23 cellular contexts compared by ENCODE assay signal in genomic region chr17:75673487-75673886, GRCh38. TPM values are rescaled to one million over a fixed set of nuclear protein-coding genes. Genes with fewer than 3 reads are reported as not detected.
DNase-seq lines count a peak whose midpoint lies in the region; ATAC-seq, FAIRE-seq and TF ChIP-seq lines count a peak whose summit lies in the region.
"Had no signal": no experiment of that assay in that cellular context is flagged by ENCODE, and none has a peak within 500 bp of the region (broad histone marks: within the 10 kb centered on the region; RNA-seq: fewer than 3 reads in every experiment).

No MANE protein-coding gene starts in this region.

- no peak overlapping the region for H3K4me3 Mint-ChIP-seq in T-helper 1 cell treated with Interleukin-12 subunit alpha and Interleukin-12 subunit beta and Interleukin-4 antibody, amounts not matched to agents 30 μg/mL and 1 μg/mL, for 36 hours
- H3K4me3 Mint-ChIP-seq: GM23338 had no signal

- no peak for TF ChIP-seq EP300 in K562 (IDR thresholded peaks at IDR 0.05; ENCODE audit: low read length)

- POLR2A ChIA-PET in OCI-LY7 (lab: Charles Lee): interaction anchor here (0.9 to 2.1 kb wide), 2 partner anchors 15 to 90 kb away, joined by 3 to 8 read pairs; no protein-coding TSS in a partner anchor
- POLR2A ChIA-PET in K562 (lab: Yijun Ruan, JAX): interaction anchor here (0.6 to 1.6 kb wide), 4 partner anchors 11 to 141 kb away, joined by 3 to 4 read pairs (median 4); no protein-coding TSS in a partner anchor

- no peaks in the 10 kb centered on the region for H3K9me2 ChIP-seq in OCI-LY7 (ENCODE audit: insufficient read depth, low read length)

- H3K4me1 Mint-ChIP-seq in T-helper 1 cell treated with Interleukin-12 subunit alpha and Interleukin-12 subunit beta and Interleukin-4 antibody, amounts not matched to agents 30 μg/mL and 1 μg/mL, for 36 hours (ENCODE audit: low read depth): peaks cover 6% of the 10 kb centered on the region

- TF ChIP-seq CTCF in OCI-LY7 (conservative IDR thresholded peaks at IDR 0.05; ENCODE audit: low read length) (no peak), K562 (IDR thresholded peaks at IDR 0.05 in 2 of 3, conservative IDR thresholded peaks at IDR 0.05 in 1 of 3; ENCODE audit: insufficient read depth in 2 of 3, low read depth in 1 of 3, low read length in 3 of 3) (no peak), breast epithelium (IDR thresholded peaks at IDR 0.05) (no peak), uterus (IDR thresholded peaks at IDR 0.05) (no peak)

- peak overlapping the region; percentile 17 for H3K27ac Mint-ChIP-seq in T-helper 1 cell treated with Interleukin-12 subunit alpha and Interleukin-12 subunit beta and Interleukin-4 antibody, amounts not matched to agents 30 μg/mL and 1 μg/mL, for 36 hours
- H3K27ac Mint-ChIP-seq: GM23338 had no signal

- in situ Hi-C loops in K562 (cut with MboI): no loop called here

- no peak for TF ChIP-seq POLR2A in K562 (conservative IDR thresholded peaks at IDR 0.05)
- no peak for TF ChIP-seq POLR2A in breast epithelium (IDR thresholded peaks at IDR 0.05)
- no peak for TF ChIP-seq POLR2A in uterus (IDR thresholded peaks at IDR 0.05)

- no peaks in the 10 kb centered on the region for H3K27me3 Mint-ChIP-seq in T-helper 1 cell treated with Interleukin-12 subunit alpha and Interleukin-12 subunit beta and Interleukin-4 antibody, amounts not matched to agents 30 μg/mL and 1 μg/mL, for 36 hours (ENCODE audit: low read depth)

- ATAC-seq in K562: peak; percentile 58
- ATAC-seq in sciatic nerve: no peak
- ATAC-seq in HG03095 (IDR thresholded peaks at IDR 0.05; ENCODE audit: unreplicated experiment): no peak
- ATAC-seq: GM23338, HepG2, SK-N-SH treated with all-trans-retinoic acid at 6 μM for 48 hours had no signal

- H2AFZ ChIP-seq in OCI-LY7 (ENCODE audit: low read length) (no peak overlapping the region), K562 (ENCODE audit: low read depth, low read length) (no peak overlapping the region)
- H2AFZ ChIP-seq: GM23338 had no signal

- WGBS in K562 (ENCODE audit: insufficient coverage, low coverage, missing lambda C conversion rate): 52% methylated on average over 4 of the region's 4 CpGs

- H4K20me1 ChIP-seq in OCI-LY7 (ENCODE audit: insufficient read depth, low read length) (0 out of 2 replicates have a peak, but pooled peaks cover 3% of the 10 kb centered on the region), K562 (replicated peaks; ENCODE audit: control insufficient read depth, insufficient read depth, low read length) (no peaks in the 10 kb centered on the region; the same call in 1 of the 2 replicates)

- H3K4me1 ChIP-seq in OCI-LY7 (ENCODE audit: insufficient read depth, low read length, poor library complexity, severe bottlenecking) (peaks cover 20% of the 10 kb centered on the region), K562 (replicated peaks in 1 of 2; ENCODE audit: control insufficient read depth in 2 of 2, insufficient read depth in 2 of 2, low read length in 2 of 2) (peaks cover 0 to 1% of the 10 kb centered on the region in 2 experiments; a peak in 2 of 5 replicates), breast epithelium (no peaks in the 10 kb centered on the region), uterus (peaks cover 0 to under 1% of the 10 kb centered on the region in 2 donors)

- H3K9me1 ChIP-seq in K562 (ENCODE audit: control insufficient read depth, insufficient read depth, low read length): no peaks in the 10 kb centered on the region

- no peak overlapping the region for H3K4me3 ChIP-seq in OCI-LY7 (ENCODE audit: low read depth, low read length, poor library complexity, severe bottlenecking)
- no peak overlapping the region for H3K4me3 ChIP-seq in K562
- H3K4me3 ChIP-seq in breast epithelium: no peak overlapping the region
- H3K4me3 ChIP-seq in uterus: no peak overlapping the region
- H3K4me3 ChIP-seq: BLaER1 treated with 17β-estradiol and CSF1 and Interleukin-3, amounts not matched to agents 10 nM and 100 nM; GM23338 had no signal

- no peaks in the 10 kb centered on the region for H3K9me3 Mint-ChIP-seq in T-helper 1 cell treated with Interleukin-12 subunit alpha and Interleukin-12 subunit beta and Interleukin-4 antibody, amounts not matched to agents 30 μg/mL and 1 μg/mL, for 36 hours
- H3K9me3 Mint-ChIP-seq: GM23338 had no signal

- CTCF ChIA-PET in OCI-LY7 (lab: Charles Lee; ENCODE audit: unreplicated experiment): no interaction called here
- CTCF ChIA-PET in K562 (lab: Yijun Ruan, JAX; ENCODE audit: low intra/inter-chr PET ratio): interaction anchor here (2.4 kb wide), 1 partner anchor 76 kb away, joined by 14 read pairs; no protein-coding TSS in a partner anchor

- H3K27ac ChIP-seq in OCI-LY7 (ENCODE audit: low read depth, low read length, poor library complexity, severe bottlenecking): peak overlapping the region; percentile 31
- 0 out of 3 replicates have a peak overlapping the region, but pooled peaks have one; percentile 5 for H3K27ac ChIP-seq in K562 (ENCODE audit: extremely low read depth, low read depth, low read length)
- H3K27ac ChIP-seq in breast epithelium: no peak overlapping the region
- H3K27ac ChIP-seq in uterus: no peak overlapping the region
- H3K27ac ChIP-seq: 22Rv1, KMS-11 had no signal

- BruUV-seq in OCI-LY7 (replicated peaks; lab: Mats Ljungman, UMichigan): no TSS peak
- BruUV-seq in K562 (replicated peaks; lab: Mats Ljungman, UMichigan): no TSS peak

- H3K9me3 ChIP-seq in OCI-LY7 (ENCODE audit: low read length) (no peaks in the 10 kb centered on the region), K562 (replicated peaks; ENCODE audit: control insufficient read depth, insufficient read depth, low read depth, low read length) (no peaks in the 10 kb centered on the region), breast epithelium (no peaks in the 10 kb centered on the region), uterus (no peaks in the 10 kb centered on the region)
- H3K9me3 ChIP-seq: BLaER1 treated with 17β-estradiol and CSF1 and Interleukin-3, amounts not matched to agents 10 nM and 100 nM had no signal

- intact Hi-C loops in OCI-LY7 (cut with micrococcal nuclease; ENCODE audit: unreplicated experiment): no loop called here
- intact Hi-C loops in K562 (cut with micrococcal nuclease): no loop called here
- intact Hi-C loops in sciatic nerve (cut with DNase I): no loop called here
- intact Hi-C loops in breast epithelium (cut with DNase I; ENCODE audit: low total_unique reads): no loop called here
- intact Hi-C loops in uterus (cut with DNase I; ENCODE audit: low total_unique reads): no loop called here

- DNase-seq in T-helper 1 cell (no peak), OCI-LY7 (ENCODE audit: low spot score) (no peak), K562 (ENCODE audit: extremely low read depth in 1 of 4, low spot score in 3 of 4) (peak in 2 of 4 experiments; percentile 11 to 23), sciatic nerve (ENCODE audit: low spot score) (peak; percentile 18), breast epithelium (ENCODE audit: low spot score in 2 of 2) (no peak), uterus (no peak)
- DNase-seq: DMS 273 treated with DMSO at 0.1 percent for 48 hours, NCI-H1048, NCI-H1436 treated with DMSO at 0.1 percent for 48 hours, NCI-H2029 treated with DMSO at 0.1 percent for 48 hours, NCI-H2171 treated with DMSO at 0.1 percent for 48 hours, NCI-H446 treated with DMSO at 0.1 percent for 48 hours, SHP77 had no signal

- H3K36me3 Mint-ChIP-seq in T-helper 1 cell treated with Interleukin-12 subunit alpha and Interleukin-12 subunit beta and Interleukin-4 antibody, amounts not matched to agents 30 μg/mL and 1 μg/mL, for 36 hours (ENCODE audit: low read depth): peaks cover 28% of the 10 kb centered on the region

- peaks cover 88% of the 10 kb centered on the region for H3K36me3 ChIP-seq in OCI-LY7 (ENCODE audit: insufficient read depth, low read length)
- H3K36me3 ChIP-seq in K562 (ENCODE audit: control insufficient read depth, insufficient read depth, low read length): peaks cover 79% of the 10 kb centered on the region
- peaks cover 7% of the 10 kb centered on the region for H3K36me3 ChIP-seq in breast epithelium
- H3K36me3 ChIP-seq in uterus: no peaks in the 10 kb centered on the region

- H3K4me2 ChIP-seq in OCI-LY7 (ENCODE audit: low read length) (no peak overlapping the region), K562 (ENCODE audit: insufficient read depth, low read length) (no peak overlapping the region)
- H3K4me2 ChIP-seq: BLaER1 treated with 17β-estradiol and CSF1 and Interleukin-3, amounts not matched to agents 10 nM and 100 nM; GM23338; KMS-11 had no signal

- no peak for FAIRE-seq in K562 (lab: Jason Lieb, UNC)
- FAIRE-seq: HepG2 had no signal

- H3K79me2 ChIP-seq in OCI-LY7 (ENCODE audit: insufficient read depth, low read depth, low read length): peaks cover 72% of the 10 kb centered on the region
- H3K79me2 ChIP-seq in K562 (ENCODE audit: control insufficient read depth, insufficient read depth, low read length): peaks cover 56% of the 10 kb centered on the region

- no peak for TF ChIP-seq RAD21 in K562 (CRISPR knock-in tag; conservative IDR thresholded peaks at IDR 0.05 in 1 of 2, IDR thresholded peaks at IDR 0.05 in 1 of 2)

- H3K27me3 ChIP-seq in K562 (ENCODE audit: control insufficient read depth in 2 of 2, insufficient read depth in 2 of 2, low read length in 2 of 2) (no peaks in the 10 kb centered on the region), breast epithelium (no peaks in the 10 kb centered on the region), uterus (no peaks in the 10 kb centered on the region)
- H3K27me3 ChIP-seq: BLaER1 treated with 17β-estradiol and CSF1 and Interleukin-3, amounts not matched to agents 10 nM and 100 nM had no signal

- H3K9ac ChIP-seq in K562 (ENCODE audit: insufficient read depth in 1 of 2, low read depth in 2 of 2, low read length in 2 of 2): no peak overlapping the region
- H3K9ac ChIP-seq: KMS-11 had no signal

RNA-seq across cellular contexts. Expression of gene SAP30BP, which starts 6.3 kb away (rescaled TPM):
- total RNA-seq in OCI-LY7 (2014; rRNA removed; shearing (Covaris generic)): 122 and 127 TPM in 2 replicates
- total RNA-seq in OCI-LY7 (2022) (180 and 187 TPM in 2 replicates), K562 (2014; rRNA removed) (57.9 and 59.7 TPM in 2 replicates), K562 (2014; rRNA removed; fragmentation: Illumina TruSeq; extraction: Trizol) (45.3 and 51.8 TPM in 2 replicates), K562 (2015; rRNA removed; fragmentation: Illumina TruSeq; extraction: Trizol) (62.4 and 64.7 TPM in 2 replicates), K562 (2021) (60.6 and 71.7 TPM in 2 replicates), sciatic nerve (107 TPM), breast epithelium (10 to 100 TPM; 68.3 to 89.5 (median 86.1) TPM), uterus (10 to 100 TPM; 14.1 to 87.7 (median 64.7) TPM)
- total RNA-seq in K562 (2011; cell fraction: chromatin; rRNA removed; ENCODE audit: low replicate concordance): 143 and 213 TPM in 2 replicates
- 100 and 111 TPM in 2 replicates for total RNA-seq in K562 (2011; cell fraction: nucleolus; rRNA removed)
- total RNA-seq in K562 (2011; cell fraction: nucleoplasm; rRNA removed): 123 and 149 TPM in 2 replicates
- polyA plus RNA-seq in K562 (2011; rRNA removed) (69.3 and 70.7 TPM in 2 replicates), K562 (2014; fragmentation: Illumina TruSeq; extraction: Trizol) (90.8 and 91.7 TPM in 2 replicates), K562 (2014; fragmentation: Nextera tagmentation; extraction: Ambion mirVana) (100 to 1,000 TPM; 103 to 154 TPM), K562 (2014; rRNA removed) (67.8 and 86.4 TPM in 2 replicates)
- polyA plus RNA-seq in K562 (2011; cell fraction: cytosol; rRNA removed): 58.9 and 85.2 TPM in 2 replicates
- polyA plus RNA-seq in K562 (2011; cell fraction: nucleus; rRNA removed): 164 and 209 TPM in 2 replicates
- polyA plus RNA-seq in K562 (2012): 49.6 and 51.6 TPM in 2 replicates
- polyA minus RNA-seq in K562 (2011; rRNA and poly(A)+ RNA removed): 49.7 and 52.3 TPM in 2 replicates
- 25.6 and 27.8 TPM in 2 replicates for polyA minus RNA-seq in K562 (2011; cell fraction: cytosol; rRNA and poly(A)+ RNA removed)
- 44.7 and 59.0 TPM in 2 replicates for polyA minus RNA-seq in K562 (2011; cell fraction: nucleus; rRNA and poly(A)+ RNA removed)

RNA-seq across cellular contexts. Expression of gene RECQL5, which starts 6.5 kb away (rescaled TPM):
- 90.0 and 91.9 TPM in 2 replicates for total RNA-seq in OCI-LY7 (2014; rRNA removed; shearing (Covaris generic))
- total RNA-seq in OCI-LY7 (2022): 133 and 139 TPM in 2 replicates
- 97.0 and 197 TPM in 2 replicates for total RNA-seq in K562 (2011; cell fraction: chromatin; rRNA removed; ENCODE audit: low replicate concordance)
- 104 and 108 TPM in 2 replicates for total RNA-seq in K562 (2011; cell fraction: nucleolus; rRNA removed)
- 77.7 and 81.3 TPM in 2 replicates for total RNA-seq in K562 (2011; cell fraction: nucleoplasm; rRNA removed)
- 25.2 and 26.8 TPM in 2 replicates for total RNA-seq in K562 (2014; rRNA removed)
- 12.3 and 14.5 TPM in 2 replicates for total RNA-seq in K562 (2014; rRNA removed; fragmentation: Illumina TruSeq; extraction: Trizol)
- total RNA-seq in K562 (2015; rRNA removed; fragmentation: Illumina TruSeq; extraction: Trizol): 15.2 and 15.9 TPM in 2 replicates
- 34.8 and 35.7 TPM in 2 replicates for total RNA-seq in K562 (2021)
- polyA plus RNA-seq in K562 (2011; rRNA removed): 16.4 and 20.4 TPM in 2 replicates
- 10.3 and 14.7 TPM in 2 replicates for polyA plus RNA-seq in K562 (2011; cell fraction: cytosol; rRNA removed)
- 132 and 169 TPM in 2 replicates for polyA plus RNA-seq in K562 (2011; cell fraction: nucleus; rRNA removed)
- polyA plus RNA-seq in K562 (2012): 19.7 and 37.0 TPM in 2 replicates
- 23.1 and 27.9 TPM in 2 replicates for polyA plus RNA-seq in K562 (2014; fragmentation: Illumina TruSeq; extraction: Trizol)
- polyA plus RNA-seq in K562 (2014; fragmentation: Nextera tagmentation; extraction: Ambion mirVana): 1 to 10 TPM; 4.1 to 5.8 TPM
- 23.1 and 27.1 TPM in 2 replicates for polyA plus RNA-seq in K562 (2014; rRNA removed)
- 20.8 and 22.5 TPM in 2 replicates for polyA minus RNA-seq in K562 (2011; rRNA and poly(A)+ RNA removed)
- 11.2 and 20.5 TPM in 2 replicates for polyA minus RNA-seq in K562 (2011; cell fraction: cytosol; rRNA and poly(A)+ RNA removed)
- polyA minus RNA-seq in K562 (2011; cell fraction: nucleus; rRNA and poly(A)+ RNA removed): 31.6 and 42.1 TPM in 2 replicates
- total RNA-seq in sciatic nerve: 35.2 TPM
- 10 to 100 TPM; 10.7 to 22.8 (median 14.1) TPM for total RNA-seq in breast epithelium
- 10 to 100 TPM in 2 of 4 donors, 1 to 10 TPM in 1, under 1 TPM in 1; 0.59 to 22.7 (median 11.9) TPM for total RNA-seq in uterus

RNA-seq across cellular contexts. Expression of gene SMIM5, which starts 40.3 kb away (rescaled TPM):
- 0.06 TPM in 1 of 2 replicates, not detected in the other for total RNA-seq in OCI-LY7 (2014; rRNA removed; shearing (Covaris generic))
- total RNA-seq in OCI-LY7 (2022) (not detected in 2 replicates), K562 (2014; rRNA removed) (not detected in 2 replicates), K562 (2014; rRNA removed; fragmentation: Illumina TruSeq; extraction: Trizol) (not detected in 2 replicates), K562 (2015; rRNA removed; fragmentation: Illumina TruSeq; extraction: Trizol) (not detected in 2 replicates), K562 (2021) (not detected in 2 replicates), sciatic nerve (12.5 TPM), breast epithelium (1 to 10 TPM in 1 of 3 donors, under 1 TPM in 2; 0.29 to 2.6 (median 0.48) TPM), uterus (1 to 10 TPM in 1 of 4 donors, under 1 TPM in 1, not detected in 2; 0.85 to 2.2 TPM)
- 0.16 TPM in 1 of 2 replicates, not detected in the other for total RNA-seq in K562 (2011; cell fraction: chromatin; rRNA removed; ENCODE audit: low replicate concordance)
- 0.13 TPM in 1 of 2 replicates, not detected in the other for total RNA-seq in K562 (2011; cell fraction: nucleolus; rRNA removed)
- total RNA-seq in K562 (2011; cell fraction: nucleoplasm; rRNA removed): not detected in 2 replicates
- polyA plus RNA-seq in K562 (2011; rRNA removed) (not detected in 2 replicates), K562 (2014; fragmentation: Illumina TruSeq; extraction: Trizol) (not detected in 2 replicates), K562 (2014; fragmentation: Nextera tagmentation; extraction: Ambion mirVana) (not detected), K562 (2014; rRNA removed) (0.08 TPM in 1 of 2 replicates, not detected in the other)
- polyA plus RNA-seq in K562 (2011; cell fraction: cytosol; rRNA removed): 0.04 TPM in 1 of 2 replicates, not detected in the other
- not detected in 2 replicates for polyA plus RNA-seq in K562 (2011; cell fraction: nucleus; rRNA removed)
- polyA plus RNA-seq in K562 (2012): 0.14 and 0.17 TPM in 2 replicates
- not detected in 2 replicates for polyA minus RNA-seq in K562 (2011; rRNA and poly(A)+ RNA removed)
- polyA minus RNA-seq in K562 (2011; cell fraction: cytosol; rRNA and poly(A)+ RNA removed): not detected in 2 replicates
- not detected in 2 replicates for polyA minus RNA-seq in K562 (2011; cell fraction: nucleus; rRNA and poly(A)+ RNA removed)
- total RNA-seq: Daoy, GM23338, HepG2, M059J had no signal
- polyA plus RNA-seq: HepG2 had no signal

RNA-seq across cellular contexts. Expression of gene ITGB4, which starts 47.8 kb away (rescaled TPM):
- total RNA-seq in OCI-LY7 (2014; rRNA removed; shearing (Covaris generic)): 0.66 and 2.0 TPM in 2 replicates
- total RNA-seq in OCI-LY7 (2022) (1.9 and 3.9 TPM in 2 replicates), K562 (2014; rRNA removed) (0.05 and 0.82 TPM in 2 replicates), K562 (2014; rRNA removed; fragmentation: Illumina TruSeq; extraction: Trizol) (not detected in 2 replicates), K562 (2015; rRNA removed; fragmentation: Illumina TruSeq; extraction: Trizol) (0.25 and 0.26 TPM in 2 replicates), K562 (2021) (0.89 and 2.8 TPM in 2 replicates), sciatic nerve (469 TPM), breast epithelium (100 to 1,000 TPM in 1 of 3 donors, 10 to 100 TPM in 1, 1 to 10 TPM in 1; 9.8 to 125 (median 67.2) TPM), uterus (100 to 1,000 TPM in 1 of 4 donors, 10 to 100 TPM in 3; 38.0 to 100 (median 62.3) TPM)
- 0.84 and 1.1 TPM in 2 replicates for total RNA-seq in K562 (2011; cell fraction: chromatin; rRNA removed; ENCODE audit: low replicate concordance)
- 1.7 and 2.4 TPM in 2 replicates for total RNA-seq in K562 (2011; cell fraction: nucleolus; rRNA removed)
- 1.4 and 1.9 TPM in 2 replicates for total RNA-seq in K562 (2011; cell fraction: nucleoplasm; rRNA removed)
- polyA plus RNA-seq in K562 (2011; rRNA removed) (0.95 and 1.3 TPM in 2 replicates), K562 (2014; fragmentation: Illumina TruSeq; extraction: Trizol) (0.58 and 0.86 TPM in 2 replicates), K562 (2014; fragmentation: Nextera tagmentation; extraction: Ambion mirVana) (not detected), K562 (2014; rRNA removed) (0.93 and 1.2 TPM in 2 replicates)
- polyA plus RNA-seq in K562 (2011; cell fraction: cytosol; rRNA removed): 1.1 and 2.0 TPM in 2 replicates
- polyA plus RNA-seq in K562 (2011; cell fraction: nucleus; rRNA removed): 2.3 and 2.6 TPM in 2 replicates
- 1.9 and 4.1 TPM in 2 replicates for polyA plus RNA-seq in K562 (2012)
- 0.24 and 0.32 TPM in 2 replicates for polyA minus RNA-seq in K562 (2011; rRNA and poly(A)+ RNA removed)
- 3.4 and 4.2 TPM in 2 replicates for polyA minus RNA-seq in K562 (2011; cell fraction: cytosol; rRNA and poly(A)+ RNA removed)
- polyA minus RNA-seq in K562 (2011; cell fraction: nucleus; rRNA and poly(A)+ RNA removed): 0.89 and 1.2 TPM in 2 replicates

Comparison
In these comparisons a context has a peak if more than half of its experiments do, and no peak if none do; other contexts are left out.
1. H3K27ac ChIP-seq: peak in OCI-LY7 (single experiment) and K562 (single experiment); none in breast epithelium (0 of 2) and uterus (0 of 2).